Comparison of ENCODE assay signal across 8 cellular contexts in the genomic region with DNA sequence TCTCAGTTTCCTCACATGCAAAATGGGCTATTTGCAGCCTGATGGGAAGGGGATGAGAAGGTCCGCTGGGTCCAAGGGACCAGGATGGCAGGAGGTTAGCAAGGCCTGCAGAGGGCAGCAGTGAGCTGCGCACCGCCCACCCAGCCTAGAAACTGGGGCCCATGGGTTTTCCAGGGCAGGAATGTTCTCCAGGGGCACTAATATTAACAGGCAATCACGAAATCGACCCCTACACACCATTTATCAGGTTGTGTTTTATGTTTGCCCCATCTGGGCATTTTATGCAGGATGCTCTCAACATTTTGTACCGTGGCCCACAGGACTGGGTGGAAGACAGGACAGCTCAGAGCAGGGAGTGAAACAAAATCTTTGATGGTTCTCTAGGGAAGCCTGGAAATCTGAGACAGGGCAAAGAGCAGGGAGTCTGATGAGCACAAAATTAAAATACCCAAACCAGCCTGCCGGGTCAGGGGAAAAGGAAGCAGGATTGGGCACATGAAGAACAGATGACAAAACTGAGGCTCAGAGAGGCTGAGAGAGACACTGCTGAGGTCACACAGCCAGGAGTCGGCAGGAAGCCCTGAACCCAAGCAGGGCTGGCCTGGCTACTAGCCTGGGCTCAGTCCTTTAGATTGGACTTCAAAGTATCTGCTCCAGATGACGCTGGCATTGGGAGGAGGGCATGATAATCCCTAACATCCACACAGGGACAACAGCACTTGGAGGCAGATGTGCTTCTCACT. TPM values are rescaled to one million over a fixed set of nuclear protein-coding genes. Genes with fewer than 3 reads are reported as not detected.
DNase-seq lines count a peak whose midpoint lies in the region; ATAC-seq and TF ChIP-seq lines count a peak whose summit lies in the region.

No MANE protein-coding gene starts in this region.

- peaks cover 38 to 41% of the 10 kb centered on the region in 2 donors for H3K4me1 Mint-ChIP-seq in immature natural killer cell

- H3K4me3 ChIP-seq in GM12865 (ENCODE audit: low read depth, low read length) (no peak overlapping the region), breast epithelium (no peak overlapping the region)

- ATAC-seq in HG02763 (IDR thresholded peaks at IDR 0.05; ENCODE audit: unreplicated experiment) (no peak), GM19452 (IDR thresholded peaks at IDR 0.05; ENCODE audit: unreplicated experiment) (no peak)

- TF ChIP-seq CTCF in GM12865 (IDR thresholded peaks at IDR 0.05; ENCODE audit: insufficient read depth, low read depth, low read length, missing control alignments) (peak; percentile 99), breast epithelium (IDR thresholded peaks at IDR 0.05) (peak; percentile 90 to 96 (median 91))

- peaks cover 0 to 16% (median 11%) of the 10 kb centered on the region in 6 donors for H3K9me3 Mint-ChIP-seq in immature natural killer cell

- H3K27me3 Mint-ChIP-seq in immature natural killer cell (ENCODE audit: low read depth in 3 of 3): peaks cover 12 to 13% (median 12%) of the 10 kb centered on the region in 3 donors

- intact Hi-C loops in breast epithelium (cut with DNase I; ENCODE audit: low total_unique reads): loop anchor here (2.0 to 5.0 kb wide), 2 partner anchors 46 to 104 kb away; no protein-coding TSS in a partner anchor

- no peak for TF ChIP-seq POLR2A in breast epithelium (IDR thresholded peaks at IDR 0.05)

- H3K27ac Mint-ChIP-seq in immature natural killer cell: peak overlapping the region; percentile 36 to 90 (median 87)

- H3K36me3 ChIP-seq in breast epithelium: no peaks in the 10 kb centered on the region

- peak overlapping the region; percentile 68 to 81 (median 75) for H3K4me3 Mint-ChIP-seq in immature natural killer cell

- H3K36me3 Mint-ChIP-seq in immature natural killer cell: peaks cover 6 to 17% (median 9%) of the 10 kb centered on the region in 3 donors

- peak; percentile 66 for DNase-seq in GM12865 (ENCODE audit: low read depth)
- DNase-seq in NCI-H1092 (lab: John Stamatoyannopoulos, UW): peak; percentile 29
- peak; percentile 72 for DNase-seq in UCSD-AML1 (lab: John Stamatoyannopoulos, UW; ENCODE audit: unreplicated experiment)
- peak in 1 of 2 donors; percentile 69 for DNase-seq in breast epithelium (ENCODE audit: low spot score in 2 of 2)
- DNase-seq in immature natural killer cell: peak; percentile 64 to 68 (median 67)
- peak; percentile 38 to 52 for DNase-seq in stimulated activated CD4-positive, alpha-beta T cell treated with anti-CD3 and anti-CD28 coated beads, Interleukin-15, amount 100 ng/mL, for 1 hour (ENCODE audit: low read depth in 1 of 2, low spot score in 1 of 2)

- peaks cover 5 to 8% of the 10 kb centered on the region in 2 donors for H3K4me1 ChIP-seq in breast epithelium

- no peaks in the 10 kb centered on the region for H3K9me3 ChIP-seq in breast epithelium

- H3K27ac ChIP-seq in breast epithelium: peak overlapping the region; percentile 86 to 87

- no peaks in the 10 kb centered on the region for H3K27me3 ChIP-seq in breast epithelium

RNA-seq across cellular contexts. Expression of a gene that starts 1.6 kb away (rescaled TPM):
- 10 to 100 TPM; 25.3 to 44.6 (median 35.1) TPM for total RNA-seq in breast epithelium
- polyA plus RNA-seq in immature natural killer cell: 10 to 100 TPM in 1 of 3 donors, 1 to 10 TPM in 2; 4.1 to 12.5 (median 5.6) TPM

RNA-seq across cellular contexts. Expression of a gene that starts 33.4 kb away (rescaled TPM):
- total RNA-seq in breast epithelium: 1 to 10 TPM; 1.3 to 4.8 (median 2.9) TPM
- 1 to 10 TPM in 2 of 3 donors, not detected in 1; 1.8 to 3.7 TPM for polyA plus RNA-seq in immature natural killer cell

RNA-seq across cellular contexts. Expression of a gene that starts 36.9 kb away (rescaled TPM):
- total RNA-seq in breast epithelium: under 1 TPM in 1 of 3 donors, not detected in 2; 0.29 TPM
- polyA plus RNA-seq in immature natural killer cell: under 1 TPM in 2 of 3 donors, not detected in 1; 0.26 to 0.66 TPM
